Comparison of ENCODE assay signal across 9 cellular contexts in genomic region chr11:2270322-2271076, GRCh38. TPM values are rescaled to one million over a fixed set of nuclear protein-coding genes. Genes with fewer than 3 reads are reported as not detected.
DNase-seq lines count a peak whose midpoint lies in the region; ATAC-seq and TF ChIP-seq lines count a peak whose summit lies in the region.
"Had no signal": no experiment of that assay in that cellular context is flagged by ENCODE, and none has a peak within 500 bp of the region (broad histone marks: within the 10 kb centered on the region; RNA-seq: fewer than 3 reads in every experiment).

Gene ASCL2, minus strand, starts transcription at chr11:2270588. Its CDS starts 256 bp downstream, at chr11:2270332.

- peaks cover 35% of the 10 kb centered on the region for H3K27me3 Mint-ChIP-seq in glutamatergic neuron (ENCODE audit: unreplicated experiment)

- H3K4me1 Mint-ChIP-seq in glutamatergic neuron (ENCODE audit: low read depth, unreplicated experiment): peaks cover 2% of the 10 kb centered on the region

- TF ChIP-seq CTCF in DND-41 (IDR thresholded peaks at IDR 0.05; ENCODE audit: borderline replicate concordance, extremely low read depth, low read length, poor library complexity, severe bottlenecking) (no peak), glutamatergic neuron (IDR thresholded peaks at IDR 0.05; ENCODE audit: partially characterized antibody, unreplicated experiment) (no peak)

- H3K9ac ChIP-seq in DND-41 (ENCODE audit: low read depth, low read length): peak within 1 kb of the TSS; percentile 74

- H3K27me3 ChIP-seq in DND-41 (ENCODE audit: insufficient read depth, low read length, poor library complexity): no peaks in the 10 kb centered on the region

- peaks cover 46% of the 10 kb centered on the region for H3K4me1 ChIP-seq in DND-41 (ENCODE audit: insufficient read depth, low read length)

- no peak within 1 kb of the TSS for H3K27ac Mint-ChIP-seq in glutamatergic neuron (ENCODE audit: unreplicated experiment)

- H3K9me3 Mint-ChIP-seq in glutamatergic neuron (ENCODE audit: unreplicated experiment): peaks cover 10% of the 10 kb centered on the region

- H3K36me3 Mint-ChIP-seq in glutamatergic neuron (ENCODE audit: unreplicated experiment): peaks cover 5% of the 10 kb centered on the region

- peak within 1 kb of the TSS; percentile 70 for H2AFZ ChIP-seq in DND-41 (ENCODE audit: low read depth, low read length)

- peak within 1 kb of the TSS; percentile 54 for H3K4me2 ChIP-seq in DND-41 (ENCODE audit: insufficient read depth, low read length)

- intact Hi-C loops in posterior vena cava (cut with DNase I): no loop called here

- DNase-seq in DND-41 (no peak), SW480 (ENCODE audit: low spot score) (peak; percentile 62), glutamatergic neuron (no peak), posterior vena cava (ENCODE audit: low spot score) (peak; percentile 78), EL (no peak), amniotic stem cell (lab: John Stamatoyannopoulos, UW) (no peak), Kasumi-1 (lab: John Stamatoyannopoulos, UW) (no peak), HCEC 1CT (no peak)

- peak within 1 kb of the TSS; percentile 20 to 60; a peak in 3 of 4 replicates for H3K4me3 ChIP-seq in DND-41 (ENCODE audit: low read depth in 1 of 2, low read length in 2 of 2)

- no peaks in the 10 kb centered on the region for H3K79me2 ChIP-seq in DND-41 (ENCODE audit: insufficient read depth, low read length)

- H3K36me3 ChIP-seq in DND-41 (ENCODE audit: insufficient read depth, low read length): no peaks in the 10 kb centered on the region

- ATAC-seq in DND-41 (ENCODE audit: insufficient read depth, low read depth): no peak

- no peaks in the 10 kb centered on the region for H4K20me1 ChIP-seq in DND-41 (ENCODE audit: insufficient read depth, low read length)

- H3K27ac ChIP-seq in DND-41 (ENCODE audit: low read length): peak within 1 kb of the TSS; percentile 96

- no peaks in the 10 kb centered on the region for H3K9me3 ChIP-seq in DND-41 (ENCODE audit: insufficient read depth, low read length, severe bottlenecking)

- peak within 1 kb of the TSS; percentile 68 for H3K4me3 Mint-ChIP-seq in glutamatergic neuron (ENCODE audit: unreplicated experiment)

RNA-seq across cellular contexts. Expression of gene ASCL2, which starts in this region (rescaled TPM):
- total RNA-seq in glutamatergic neuron (ENCODE audit: unreplicated experiment): not detected
- total RNA-seq in posterior vena cava: under 1 TPM; 0.43 to 0.69 TPM
- total RNA-seq: H4 had no signal

Comparison
In these comparisons a context has a peak if more than half of its experiments do, and no peak if none do; other contexts are left out.
1. Peak in DNase-seq in posterior vena cava; RNA of the gene not detected or under 1 TPM.